Comparison of ENCODE assay signal across 19 cellular contexts in the genomic region with DNA sequence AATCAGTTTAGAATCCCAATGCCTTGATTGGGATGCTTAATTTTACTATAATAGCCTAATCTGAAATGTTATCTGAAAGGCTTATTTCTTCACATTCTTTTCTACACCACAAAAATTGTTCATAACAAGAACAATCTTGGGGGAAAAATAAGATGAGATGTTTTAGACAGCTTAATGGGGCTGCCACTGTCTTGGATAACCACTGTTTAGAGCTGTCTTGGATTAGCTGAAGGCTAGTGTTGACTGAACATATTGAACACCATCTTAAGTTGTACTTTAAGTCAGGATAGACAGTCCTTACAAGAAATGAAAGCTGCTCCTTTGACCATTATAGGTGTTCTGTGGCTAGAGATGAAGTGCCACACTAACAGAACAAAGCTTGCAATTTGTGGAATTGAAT.
"Had no signal": no experiment of that assay in that cellular context is flagged by ENCODE, and none has a peak within 500 bp of the region (broad histone marks: within the 10 kb centered on the region; RNA-seq: fewer than 3 reads in every experiment).

No MANE protein-coding gene starts in this region.

- DNase-seq: effector CD4-positive, alpha-beta T cell; endodermal cell; erythroblast; foreskin keratinocyte; left colon; left ventricle myocardium superior; natural killer cell; nucleus accumbens; pancreas; right cardiac atrium; stimulated activated CD4-positive, alpha-beta T cell treated with anti-CD3 and anti-CD28 coated beads, Interleukin-4, amount 100 ng/mL, for 1 hour; stimulated activated CD8-positive, alpha-beta memory T cell treated with anti-CD3 and anti-CD28 coated beads, Interleukin-4, amount 100 ng/mL, for 48 hours; stimulated activated naive CD8-positive, alpha-beta T cell treated with anti-CD3 and anti-CD28 coated beads, Interleukin-15, Interleukin-2, amounts not matched to agents 100 U/mL and 50 U/mL, for 24 hours; tibial artery had no signal

- H2AFZ ChIP-seq: neural progenitor cell had no signal

- H3K4me3 ChIP-seq: coronary artery, neural progenitor cell, pancreas, suprapubic skin, tibial artery, upper lobe of left lung had no signal

- H3K4me2 ChIP-seq: neural progenitor cell had no signal

- H3K9me3 ChIP-seq: pancreas, suprapubic skin, tibial artery, upper lobe of left lung had no signal

- ATAC-seq: left colon; left ventricle myocardium superior; natural killer cell; pancreas; right cardiac atrium; stimulated activated effector memory CD8-positive, alpha-beta T cell treated with anti-CD3 and anti-CD28 coated beads, Interleukin-12 subunit alpha, Interleukin-12 subunit beta, amount 100 ng/mL, for 72 hours; stimulated activated naive CD8-positive, alpha-beta T cell treated with anti-CD3 and anti-CD28 coated beads, Interleukin-15, Interleukin-2, amounts not matched to agents 100 U/mL and 50 U/mL, for 24 hours had no signal

- H3K27me3 ChIP-seq: foreskin keratinocyte, neural progenitor cell, pancreas, suprapubic skin, tibial artery, upper lobe of left lung had no signal

- H3K4me1 ChIP-seq: neural progenitor cell, pancreas, suprapubic skin, upper lobe of left lung had no signal

- H3K9ac ChIP-seq: neural progenitor cell had no signal

- H3K27ac ChIP-seq: coronary artery, foreskin keratinocyte, neural progenitor cell, pancreas, suprapubic skin, tibial artery, upper lobe of left lung had no signal

- H3K36me3 ChIP-seq: neural progenitor cell, pancreas, suprapubic skin, tibial artery, upper lobe of left lung had no signal
